In genomic region chr14:92366237-92366636, GRCh38 we compare ENCODE assay signal across 30 cellular contexts. TPM values are rescaled to one million over a fixed set of nuclear protein-coding genes. Genes with fewer than 3 reads are reported as not detected.
DNase-seq lines count a peak whose midpoint lies in the region; ATAC-seq, FAIRE-seq and TF ChIP-seq lines count a peak whose summit lies in the region.
"Had no signal": no experiment of that assay in that cellular context is flagged by ENCODE, and none has a peak within 500 bp of the region (broad histone marks: within the 10 kb centered on the region; RNA-seq: fewer than 3 reads in every experiment).

No MANE protein-coding gene starts in this region.

- no peak overlapping the region for H3K4me2 ChIP-seq in HepG2 (ENCODE audit: low read depth, low read length)
- H3K4me2 ChIP-seq: BLaER1 had no signal

- H3K27ac ChIP-seq in HepG2 (ENCODE audit: extremely low read length, insufficient read depth, low read length): no peak overlapping the region
- no peak overlapping the region for H3K27ac ChIP-seq in upper lobe of left lung
- H3K27ac ChIP-seq: BLaER1 had no signal

- no peak for TF ChIP-seq CTCF in HepG2 (CRISPR knock-in tag; IDR thresholded peaks at IDR 0.05)
- no peak for TF ChIP-seq CTCF in upper lobe of left lung (IDR thresholded peaks at IDR 0.05)

- no TSS peak for BruUV-seq in HepG2 (replicated peaks; lab: Mats Ljungman, UMichigan)

- H3K9me3 ChIP-seq in HepG2 (ENCODE audit: low read length) (no peaks in the 10 kb centered on the region), upper lobe of left lung (no peaks in the 10 kb centered on the region)
- H3K9me3 ChIP-seq: BE2C had no signal

- H3K36me3 ChIP-seq in HepG2 (replicated peaks in 1 of 2; ENCODE audit: control insufficient read depth in 1 of 2, insufficient read depth in 2 of 2, low read length in 2 of 2) (no peaks in the 10 kb centered on the region), upper lobe of left lung (no peaks in the 10 kb centered on the region)
- H3K36me3 ChIP-seq: BE2C, BLaER1 had no signal

- intact Hi-C loops in HepG2 (cut with micrococcal nuclease; ENCODE audit: unreplicated experiment): no loop called here

- peaks cover 12% of the 10 kb centered on the region for H3K4me1 ChIP-seq in HepG2 (ENCODE audit: insufficient read depth, low read length)
- H3K4me1 ChIP-seq in upper lobe of left lung: no peaks in the 10 kb centered on the region
- H3K4me1 ChIP-seq: BE2C, BLaER1 had no signal

- peak; percentile 96 for ATAC-seq in HepG2
- ATAC-seq in upper lobe of left lung (ENCODE audit: low FRiP score in 2 of 2): no peak
- ATAC-seq: GM12878 had no signal

- CTCF ChIA-PET in HepG2 (lab: Yijun Ruan, JAX; ENCODE audit: low intra/inter-chr PET ratio, low total read pairs): no interaction called here

- no peaks in the 10 kb centered on the region for H4K20me1 ChIP-seq in HepG2 (ENCODE audit: insufficient read depth, low read length)
- H4K20me1 ChIP-seq: BLaER1 had no signal

- POLR2A ChIA-PET in HepG2 (lab: Yijun Ruan, JAX): no interaction called here

- TF ChIP-seq RAD21 in HepG2 (CRISPR knock-in tag; IDR thresholded peaks at IDR 0.05): no peak

- peak; percentile 17 for DNase-seq in left kidney (ENCODE audit: low read depth, low spot score)
- peak; percentile 25 for DNase-seq in HepG2 (ENCODE audit: low spot score)
- DNase-seq in retina: peak; percentile 6
- DNase-seq in NCI-H2171 (lab: John Stamatoyannopoulos, UW): no peak
- DNase-seq in upper lobe of left lung: no peak
- DNase-seq in HTR-8/SVneo (ENCODE audit: insufficient read length, low spot score): no peak
- no peak for DNase-seq in stimulated activated CD8-positive, alpha-beta memory T cell treated with anti-CD3 and anti-CD28 coated beads, Interleukin-4, amount 100 ng/mL, for 48 hours
- DNase-seq: 8988T; ACHN; BE2C; C1 segment of cervical spinal cord; CD4-positive, alpha-beta memory T cell; CD4-positive, CD25-positive, alpha-beta regulatory T cell; CD8-positive, alpha-beta memory T cell; COR-L47; DMS 273 treated with DMSO at 0.1 percent for 48 hours; DMS153; DMS53; DMS79; DND-41; EL; GDM1 had no signal

- H3K27me3 ChIP-seq in HepG2 (ENCODE audit: control insufficient read depth in 1 of 2, insufficient read depth in 2 of 2, low read length in 2 of 2) (peaks cover 13 to 64% of the 10 kb centered on the region in 2 experiments; a peak in 3 of 5 replicates), upper lobe of left lung (no peaks in the 10 kb centered on the region)
- H3K27me3 ChIP-seq: BLaER1 had no signal

- in situ Hi-C loops in HepG2 (cut with HindIII; ENCODE audit: extremely low pct_ligation_motif_present, low pct_unique_long_range_greater_than_20kb): no loop called here

- FAIRE-seq in HepG2 (lab: Jason Lieb, UNC) (no peak), HTR-8/SVneo (lab: Jason Lieb, UNC) (no peak)
- FAIRE-seq: A204.1, GM12878, GM12892, GM18507 had no signal

- no peak for TF ChIP-seq POLR2A in HepG2 (IDR thresholded peaks at IDR 0.05; ENCODE audit: insufficient read depth in 1 of 2, low read depth in 2 of 2, low read length in 2 of 2)
- TF ChIP-seq POLR2A in upper lobe of left lung (IDR thresholded peaks at IDR 0.05): no peak

- no peaks in the 10 kb centered on the region for H3K79me2 ChIP-seq in HepG2 (ENCODE audit: insufficient read depth, low read length)

- H3K9ac ChIP-seq in HepG2 (ENCODE audit: insufficient read depth, low read depth, low read length): no peak overlapping the region
- H3K9ac ChIP-seq: BLaER1 had no signal

- 9% methylated on average over 9 of the region's 11 CpGs for WGBS in HepG2 (ENCODE audit: low lambda C conversion rate)
- WGBS in upper lobe of left lung, 2 donors: 83 to 87% methylated on average over 9 to 11 of the region's 11 CpGs

- H2AFZ ChIP-seq in HepG2 (ENCODE audit: low read length): no peak overlapping the region

- no peak for TF ChIP-seq EP300 in HepG2 (IDR thresholded peaks at IDR 0.05; ENCODE audit: low read depth in 2 of 2, low read length in 2 of 2)
- TF ChIP-seq EP300 in HepG2 (CRISPR knock-in tag; IDR thresholded peaks at IDR 0.05; ENCODE audit: borderline replicate concordance): no peak
- no peak for TF ChIP-seq EP300 in upper lobe of left lung (IDR thresholded peaks at IDR 0.05)

- H3K4me3 ChIP-seq in HepG2 (replicated peaks in 1 of 3; ENCODE audit: insufficient read depth in 1 of 3, low read depth in 2 of 3, low read length in 3 of 3) (no peak overlapping the region), upper lobe of left lung (no peak overlapping the region)
- H3K4me3 ChIP-seq: BLaER1, GM12878 had no signal

TF ChIP-seq in HepG2, 621 proteins besides CTCF, POLR2A, EP300 and RAD21 (continues in another document):
- TF ChIP-seq ZNF556 (CRISPR knock-in tag; IDR thresholded peaks at IDR 0.05; ENCODE audit: borderline replicate concordance) (peak; percentile 59; the same call in 1 of the 2 replicates), ZNF235 (CRISPR knock-in tag; IDR thresholded peaks at IDR 0.05; ENCODE audit: borderline replicate concordance) (no peak), FOSL2 (CRISPR knock-in tag; IDR thresholded peaks at IDR 0.05) (0 out of 2 replicates have a peak, but pooled peaks have one; percentile 9)

RNA-seq across cellular contexts. Expression of gene SLC24A4, which starts 43.3 kb away (rescaled TPM):
- total RNA-seq in HepG2 (2016; rRNA removed; fragmentation: Illumina TruSeq; extraction: Trizol) (not detected in 2 replicates), upper lobe of left lung (1 to 10 TPM in 5 of 6 donors, under 1 TPM in 1; 0.49 to 5.7 (median 2.0) TPM)
- total RNA-seq in HepG2 (2016; cell fraction: cytosol; rRNA removed; fragmentation: Illumina TruSeq; extraction: Trizol; ENCODE audit: low read depth): not detected in 2 replicates
- not detected in 2 replicates for total RNA-seq in HepG2 (2016; cell fraction: insoluble cytoplasmic fraction; rRNA removed; fragmentation: Illumina TruSeq; extraction: Trizol)
- not detected in 2 replicates for total RNA-seq in HepG2 (2016; cell fraction: membrane; rRNA removed; fragmentation: Illumina TruSeq; extraction: Trizol)
- total RNA-seq in HepG2 (2016; cell fraction: nucleus; rRNA removed; fragmentation: Illumina TruSeq; extraction: Trizol): not detected in 2 replicates
- not detected in 2 replicates for polyA plus RNA-seq in HepG2 (2011; rRNA removed)
- 0.01 TPM in 1 of 2 replicates, not detected in the other for polyA plus RNA-seq in HepG2 (2011; cell fraction: cytosol; rRNA removed)
- 0.03 and 0.05 TPM in 2 replicates for polyA plus RNA-seq in HepG2 (2011; cell fraction: nucleus; rRNA removed)
- not detected in 2 replicates for polyA plus RNA-seq in HepG2 (2012)
- not detected in 2 replicates for polyA plus RNA-seq in HepG2 (2016; cell fraction: cytosol; fragmentation: Illumina TruSeq; extraction: Trizol; ENCODE audit: low read depth)
- polyA plus RNA-seq in HepG2 (2016; cell fraction: insoluble cytoplasmic fraction; fragmentation: Illumina TruSeq; extraction: Trizol; ENCODE audit: low read depth): not detected in 2 replicates
- not detected in 2 replicates for polyA plus RNA-seq in HepG2 (2016; cell fraction: membrane; fragmentation: Illumina TruSeq; extraction: Trizol; ENCODE audit: low read depth)
- polyA plus RNA-seq in HepG2 (2016; cell fraction: nucleus; fragmentation: Illumina TruSeq; extraction: Trizol; ENCODE audit: insufficient read depth, low read depth): not detected in 2 replicates
- not detected in 2 replicates for polyA minus RNA-seq in HepG2 (2011; rRNA and poly(A)+ RNA removed; ENCODE audit: low replicate concordance)
- not detected in 2 replicates for polyA minus RNA-seq in HepG2 (2011; cell fraction: cytosol; rRNA and poly(A)+ RNA removed)
- not detected in 2 replicates for polyA minus RNA-seq in HepG2 (2011; cell fraction: nucleus; rRNA and poly(A)+ RNA removed)
- total RNA-seq: CD4-positive, alpha-beta memory T cell; CD4-positive, CD25-positive, alpha-beta regulatory T cell; Daoy; G401 had no signal
- polyA plus RNA-seq: AG04450; CD4-positive, alpha-beta memory T cell; CD8-positive, alpha-beta memory T cell had no signal

Comparison
In these comparisons a context has a peak if more than half of its experiments do, and no peak if none do; other contexts are left out.
1. DNase-seq: peak in left kidney (single experiment), HepG2 (single experiment) and retina (single experiment); none in NCI-H2171 (single experiment), upper lobe of left lung (0 of 2), HTR-8/SVneo (single experiment) and stimulated activated CD8-positive, alpha-beta memory T cell treated with anti-CD3 and anti-CD28 coated beads, Interleukin-4, amount 100 ng/mL, for 48 hours (single experiment).